2 cellular contexts compared by ENCODE assay signal in the genomic region with DNA sequence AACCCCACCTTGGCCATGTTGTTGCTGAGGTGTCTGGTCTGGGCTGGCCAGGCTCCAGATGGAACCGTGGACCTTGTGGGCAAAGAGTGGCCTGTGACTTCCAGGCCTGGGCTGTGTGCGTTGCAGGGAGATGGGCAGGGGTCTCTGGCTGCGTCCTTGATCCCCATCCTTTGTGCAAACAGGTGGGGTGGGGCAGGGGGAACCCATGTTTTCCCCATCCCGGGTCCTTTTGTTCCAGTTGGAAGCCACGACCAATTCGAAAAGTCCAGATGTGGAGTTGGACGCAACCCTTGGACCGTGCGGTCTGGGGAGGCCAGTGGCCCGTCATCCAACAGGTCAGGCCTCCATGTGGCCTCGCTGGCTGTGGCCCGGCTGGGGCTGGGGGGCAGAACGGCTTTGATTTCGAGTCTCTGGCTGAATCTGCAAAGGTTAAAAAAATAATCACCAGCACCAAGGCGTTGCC.
A peak's percentile ranks its signal among the peaks of the same experiment; 100 is the strongest.
TF ChIP-seq lines count a peak whose summit lies in the region.

No MANE protein-coding gene starts in this region.

TF ChIP-seq in HepG2, 621 proteins besides CTCF, POLR2A, EP300 and RAD21 (continues in another document):
- peak; percentile 22; the same call in 1 of the 2 replicates for TF ChIP-seq CBFB (CRISPR knock-in tag; IDR thresholded peaks at IDR 0.05)
- peak; percentile 19; the same call in 1 of the 2 replicates for TF ChIP-seq GABPB1 (CRISPR knock-in tag; IDR thresholded peaks at IDR 0.05)
- peak; percentile 66 for TF ChIP-seq SKI (IDR thresholded peaks at IDR 0.05; ENCODE audit: partially characterized antibody)
- no peak for TF ChIP-seq POLR2G (IDR thresholded peaks at IDR 0.05; ENCODE audit: low read depth, low read length)
- peak; percentile 32 for TF ChIP-seq ASH2L (IDR thresholded peaks at IDR 0.05; ENCODE audit: insufficient read length, low read depth, low read length)
- TF ChIP-seq ZNF713 (CRISPR knock-in tag; IDR thresholded peaks at IDR 0.05) = no peak
- peak; percentile 55; the same call in 1 of the 2 replicates for TF ChIP-seq NCOR1 (IDR thresholded peaks at IDR 0.05; ENCODE audit: borderline replicate concordance, low read length)
- TF ChIP-seq ARID5B (CRISPR knock-in tag; IDR thresholded peaks at IDR 0.05) = 0 out of 2 replicates have a peak, but pooled peaks have one; percentile 4
- no peak for TF ChIP-seq ZNF883 (CRISPR knock-in tag; IDR thresholded peaks at IDR 0.05; ENCODE audit: not compliant biosample characterization)
- TF ChIP-seq, protein P1, sequence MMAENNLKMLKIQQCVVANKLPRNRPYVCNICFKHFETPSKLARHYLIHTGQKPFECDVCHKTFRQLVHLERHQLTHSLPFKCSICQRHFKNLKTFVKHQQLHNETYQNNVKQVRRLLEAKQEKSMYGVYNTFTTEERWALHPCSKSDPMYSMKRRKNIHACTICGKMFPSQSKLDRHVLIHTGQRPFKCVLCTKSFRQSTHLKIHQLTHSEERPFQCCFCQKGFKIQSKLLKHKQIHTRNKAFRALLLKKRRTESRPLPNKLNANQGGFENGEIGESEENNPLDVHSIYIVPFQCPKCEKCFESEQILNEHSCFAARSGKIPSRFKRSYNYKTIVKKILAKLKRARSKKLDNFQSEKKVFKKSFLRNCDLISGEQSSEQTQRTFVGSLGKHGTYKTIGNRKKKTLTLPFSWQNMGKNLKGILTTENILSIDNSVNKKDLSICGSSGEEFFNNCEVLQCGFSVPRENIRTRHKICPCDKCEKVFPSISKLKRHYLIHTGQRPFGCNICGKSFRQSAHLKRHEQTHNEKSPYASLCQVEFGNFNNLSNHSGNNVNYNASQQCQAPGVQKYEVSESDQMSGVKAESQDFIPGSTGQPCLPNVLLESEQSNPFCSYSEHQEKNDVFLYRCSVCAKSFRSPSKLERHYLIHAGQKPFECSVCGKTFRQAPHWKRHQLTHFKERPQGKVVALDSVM (CRISPR knock-in tag; IDR thresholded peaks at IDR 0.05) = peak; percentile 70
- no peak for TF ChIP-seq ZSCAN12 (CRISPR knock-in tag; IDR thresholded peaks at IDR 0.05)
- TF ChIP-seq, protein P2, sequence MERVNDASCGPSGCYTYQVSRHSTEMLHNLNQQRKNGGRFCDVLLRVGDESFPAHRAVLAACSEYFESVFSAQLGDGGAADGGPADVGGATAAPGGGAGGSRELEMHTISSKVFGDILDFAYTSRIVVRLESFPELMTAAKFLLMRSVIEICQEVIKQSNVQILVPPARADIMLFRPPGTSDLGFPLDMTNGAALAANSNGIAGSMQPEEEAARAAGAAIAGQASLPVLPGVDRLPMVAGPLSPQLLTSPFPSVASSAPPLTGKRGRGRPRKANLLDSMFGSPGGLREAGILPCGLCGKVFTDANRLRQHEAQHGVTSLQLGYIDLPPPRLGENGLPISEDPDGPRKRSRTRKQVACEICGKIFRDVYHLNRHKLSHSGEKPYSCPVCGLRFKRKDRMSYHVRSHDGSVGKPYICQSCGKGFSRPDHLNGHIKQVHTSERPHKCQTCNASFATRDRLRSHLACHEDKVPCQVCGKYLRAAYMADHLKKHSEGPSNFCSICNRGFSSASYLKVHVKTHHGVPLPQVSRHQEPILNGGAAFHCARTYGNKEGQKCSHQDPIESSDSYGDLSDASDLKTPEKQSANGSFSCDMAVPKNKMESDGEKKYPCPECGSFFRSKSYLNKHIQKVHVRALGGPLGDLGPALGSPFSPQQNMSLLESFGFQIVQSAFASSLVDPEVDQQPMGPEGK (CRISPR knock-in tag; IDR thresholded peaks at IDR 0.05) = peak; percentile 76
- TF ChIP-seq ATF1 (CRISPR knock-in tag; IDR thresholded peaks at IDR 0.05) = no peak
- no peak for TF ChIP-seq SAFB2 (CRISPR knock-in tag; IDR thresholded peaks at IDR 0.05; ENCODE audit: borderline replicate concordance, low read depth)
- TF ChIP-seq ZNF383 (CRISPR knock-in tag; IDR thresholded peaks at IDR 0.05; ENCODE audit: borderline replicate concordance) = peak; percentile 52; the same call in 1 of the 2 replicates
- 0 out of 2 replicates have a peak, but pooled peaks have one; percentile 18 for TF ChIP-seq PHF21A (CRISPR knock-in tag; IDR thresholded peaks at IDR 0.05)

TF ChIP-seq in H1, 55 proteins besides CTCF, POLR2A, EP300 and RAD21:
- no peak for TF ChIP-seq RBBP5 (IDR thresholded peaks at IDR 0.05; ENCODE audit: borderline replicate concordance, low read depth, low read length)
- TF ChIP-seq POLR2AphosphoS5 (IDR thresholded peaks at IDR 0.05; ENCODE audit: low read depth, low read length) = no peak
- no peak for TF ChIP-seq CBX5 (IDR thresholded peaks at IDR 0.05; ENCODE audit: low read depth, low read length)
- no peak for TF ChIP-seq HDAC6 (IDR thresholded peaks at IDR 0.05; ENCODE audit: low read depth, low read length)
